ENCODE assay signal across 15 cellular contexts in genomic region chr12:46227616-46228015, GRCh38. TPM values are rescaled to one million over a fixed set of nuclear protein-coding genes. Genes with fewer than 3 reads are reported as not detected.
A peak's percentile ranks its signal among the peaks of the same experiment; 100 is the strongest.
DNase-seq lines count a peak whose midpoint lies in the region; ATAC-seq and TF ChIP-seq lines count a peak whose summit lies in the region.
"Had no signal": no experiment of that assay in that cellular context is flagged by ENCODE, and none has a peak within 500 bp of the region (broad histone marks: within the 10 kb centered on the region; RNA-seq: fewer than 3 reads in every experiment).

No MANE protein-coding gene starts in this region.

- no peaks in the 10 kb centered on the region for H3K27me3 Mint-ChIP-seq in activated B cell treated with CpG ODN at 0.5 μM for 24 hours
- H3K27me3 Mint-ChIP-seq in naive thymus-derived CD8-positive, alpha-beta T cell, result no peaks in the 10 kb centered on the region

- H3K4me1 Mint-ChIP-seq in activated B cell treated with CpG ODN at 0.5 μM for 24 hours, result peaks cover 82% of the 10 kb centered on the region
- peaks cover 24 to 90% (median 79%) of the 10 kb centered on the region in 4 donors for H3K4me1 Mint-ChIP-seq in naive thymus-derived CD8-positive, alpha-beta T cell

- peak; percentile 62 for ATAC-seq in HG03025 (IDR thresholded peaks at IDR 0.05; ENCODE audit: low FRiP score, unreplicated experiment)
- peak; percentile 42 for ATAC-seq in activated B cell treated with CpG ODN at 0.5 μM for 24 hours (ENCODE audit: low read depth)
- peak; percentile 15 to 20 for ATAC-seq in naive thymus-derived CD8-positive, alpha-beta T cell
- no peak for ATAC-seq in GM18858 (IDR thresholded peaks at IDR 0.05; ENCODE audit: unreplicated experiment)
- ATAC-seq in GM18907 (IDR thresholded peaks at IDR 0.05; ENCODE audit: unreplicated experiment), result no peak
- ATAC-seq: heart right ventricle, SK-N-SH treated with all-trans-retinoic acid at 6 μM for 48 hours had no signal

- H3K4me3 Mint-ChIP-seq in activated B cell treated with CpG ODN at 0.5 μM for 24 hours, result peak overlapping the region; percentile 2
- H3K4me3 Mint-ChIP-seq in naive thymus-derived CD8-positive, alpha-beta T cell, result peak overlapping the region in 6 of 10 donors; percentile 3 to 34 (median 14)

- DNase-seq in SIG-M5 treated with dmso at 0.1 percent for 504 hours (lab: John Stamatoyannopoulos, UW; ENCODE audit: unreplicated experiment) (peak; percentile 45), SIG-M5 (lab: John Stamatoyannopoulos, UW) (no peak), activated B cell treated with CpG ODN at 0.5 μM for 24 hours (no peak), DMS79 (lab: John Stamatoyannopoulos, UW) (no peak)
- DNase-seq in naive thymus-derived CD8-positive, alpha-beta T cell, result no peak
- DNase-seq: activated CD4-positive, CD25-positive, alpha-beta regulatory T cell; amniotic stem cell; GDM1; heart right ventricle; NCI-H1694 treated with DMSO at 0.1 percent for 48 hours; PC-9 had no signal

- H3K9me3 Mint-ChIP-seq in activated B cell treated with CpG ODN at 0.5 μM for 24 hours, result no peaks in the 10 kb centered on the region
- H3K9me3 Mint-ChIP-seq in naive thymus-derived CD8-positive, alpha-beta T cell, result no peaks in the 10 kb centered on the region

- POLR2A ChIA-PET in activated B cell treated with CpG ODN at 0.5 μM for 24 hours (lab: Charles Lee), result interaction anchor here (0.6 to 1.4 kb wide), 8 partner anchors 10 to 103 kb away, joined by 3 to 9 read pairs (median 4); partner anchors contain the start of gene SLC38A1
- POLR2A ChIA-PET in naive thymus-derived CD8-positive, alpha-beta T cell (lab: Charles Lee), result interaction anchor here (0.6 to 3.9 kb wide), 4 partner anchors 9 to 41 kb away, joined by 4 to 30 read pairs (median 13); partner anchors contain the start of gene SLC38A1

- peak overlapping the region; percentile 66 for H3K27ac Mint-ChIP-seq in activated B cell treated with CpG ODN at 0.5 μM for 24 hours
- peak overlapping the region; percentile 7 to 97 (median 78) for H3K27ac Mint-ChIP-seq in naive thymus-derived CD8-positive, alpha-beta T cell

- peaks cover 90% of the 10 kb centered on the region for H3K36me3 Mint-ChIP-seq in activated B cell treated with CpG ODN at 0.5 μM for 24 hours (ENCODE audit: low read depth)
- peaks cover 34 to 89% (median 65%) of the 10 kb centered on the region in 3 donors for H3K36me3 Mint-ChIP-seq in naive thymus-derived CD8-positive, alpha-beta T cell

- no peak for TF ChIP-seq CTCF in activated B cell treated with CpG ODN at 0.5 μM for 24 hours (IDR thresholded peaks at IDR 0.05)

- CTCF ChIA-PET in activated B cell treated with CpG ODN at 0.5 μM for 24 hours (lab: Charles Lee), result interaction anchor here (1.1 kb wide), 1 partner anchor 19 kb away, joined by 4 read pairs; no protein-coding TSS in a partner anchor

- intact Hi-C loops in activated B cell treated with CpG ODN at 0.5 μM for 24 hours (cut with micrococcal nuclease), result loop anchor here (1.0 kb wide), 1 partner anchor 8 kb away; no protein-coding TSS in a partner anchor

RNA-seq across cellular contexts. Expression of gene SLC38A1, which starts 41.2 kb away (rescaled TPM):
- total RNA-seq in activated B cell treated with CpG ODN at 0.5 μM for 24 hours, result 283 and 314 TPM in 2 replicates
- 100 to 1,000 TPM; 323 to 343 TPM for total RNA-seq in naive thymus-derived CD8-positive, alpha-beta T cell
- 100 to 1,000 TPM; 255 to 308 (median 264) TPM for polyA plus RNA-seq in naive thymus-derived CD8-positive, alpha-beta T cell

Comparison
In these comparisons a context has a peak if more than half of its experiments do, and no peak if none do; other contexts are left out.
1. ATAC-seq: peak in HG03025 (single experiment), activated B cell treated with CpG ODN at 0.5 μM for 24 hours (single experiment) and naive thymus-derived CD8-positive, alpha-beta T cell (2 of 2); none in GM18858 (single experiment) and GM18907 (single experiment).